Comparison of ENCODE assay signal across 27 cellular contexts in the genomic region with DNA sequence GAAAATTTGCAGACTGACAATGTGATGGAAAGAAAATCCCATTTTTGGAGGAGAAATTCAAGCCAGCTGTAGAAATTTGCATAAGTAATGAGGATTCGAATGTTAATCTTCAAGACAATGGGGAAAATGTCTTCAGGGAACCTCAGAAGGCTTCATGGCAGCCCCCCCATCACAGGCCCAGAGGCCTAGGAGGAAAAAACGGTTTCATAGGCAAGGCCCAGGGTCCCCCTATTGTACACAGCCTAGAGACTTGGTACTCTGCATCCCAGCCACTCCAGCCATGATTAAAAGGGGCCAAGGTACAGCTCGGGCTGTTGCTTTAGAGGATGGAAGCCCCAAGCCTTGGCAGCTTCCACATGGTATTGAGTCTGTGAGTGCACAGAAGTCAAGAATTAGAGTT.
"Had no signal": no experiment of that assay in that cellular context is flagged by ENCODE, and none has a peak within 500 bp of the region (broad histone marks: within the 10 kb centered on the region; RNA-seq: fewer than 3 reads in every experiment).

No MANE protein-coding gene starts in this region.

- H3K9ac ChIP-seq: neural progenitor cell, parathyroid adenoma had no signal

- H3K36me3 ChIP-seq: left ventricle myocardium inferior, neural progenitor cell, neutrophil, right atrium auricular region, right lobe of liver, suprapubic skin, thoracic aorta, tibial artery, vagina had no signal

- H3K27me3 Mint-ChIP-seq: naive B cell; progenitor cell of endocrine pancreas; stimulated activated naive CD8-positive, alpha-beta T cell treated with anti-CD3 and anti-CD28 coated beads, Interleukin-15, Interleukin-2, amounts not matched to agents 100 ng/mL and 50 ng/mL, for 24 hours; type B pancreatic cell had no signal

- H3K4me3 ChIP-seq: hepatocyte, left ventricle myocardium inferior, lung, neural progenitor cell, right atrium auricular region, right lobe of liver, smooth muscle cell, suprapubic skin, thoracic aorta, tibial artery, vagina had no signal

- H3K4me3 Mint-ChIP-seq: mesothelial cell of epicardium; natural killer cell; nephron progenitor cell; neural progenitor cell; stimulated activated naive CD8-positive, alpha-beta T cell treated with anti-CD3 and anti-CD28 coated beads, Interleukin-15, Interleukin-2, amounts not matched to agents 100 ng/mL and 50 ng/mL, for 24 hours; type B pancreatic cell had no signal

- H3K27ac Mint-ChIP-seq: mesothelial cell of epicardium; naive B cell; natural killer cell; nephron progenitor cell; neural progenitor cell; progenitor cell of endocrine pancreas; stimulated activated naive CD8-positive, alpha-beta T cell treated with anti-CD3 and anti-CD28 coated beads, Interleukin-15, Interleukin-2, amounts not matched to agents 100 ng/mL and 50 ng/mL, for 24 hours; type B pancreatic cell had no signal

- DNase-seq: islet precursor cell; left ventricle myocardium inferior; mesendoderm; naive B cell; natural killer cell; nephron progenitor cell; occipital lobe; right lobe of liver; stimulated activated CD4-positive, alpha-beta T cell treated with anti-CD3 and anti-CD28 coated beads, Interleukin-1b, Interleukin-23, amount 100 ng/mL, for 48 hours; stimulated activated CD4-positive, alpha-beta T cell treated with anti-CD3 and anti-CD28 coated beads, Interleukin-2, amount 100 ng/mL, for 48 hours; stimulated activated CD4-positive, alpha-beta T cell treated with anti-CD3 and anti-CD28 coated beads, Interleukin-4, amount 100 ng/mL, for 4 hours; stimulated activated naive CD4-positive, alpha-beta T cell; tibial artery had no signal

- H3K27ac ChIP-seq: hepatocyte, left ventricle myocardium inferior, neural progenitor cell, neutrophil, parathyroid adenoma, right atrium auricular region, right lobe of liver, suprapubic skin, thoracic aorta, tibial artery, vagina had no signal

- H2AFZ ChIP-seq: hepatocyte, neural progenitor cell, parathyroid adenoma had no signal

- H3K79me2 ChIP-seq: hepatocyte, parathyroid adenoma had no signal

- H3K27me3 ChIP-seq: hepatocyte, neural progenitor cell, neutrophil, right atrium auricular region, right lobe of liver, suprapubic skin, tibial artery, vagina had no signal

- H3K4me2 ChIP-seq: hepatocyte, neural progenitor cell, smooth muscle cell had no signal

- ATAC-seq: natural killer cell, right lobe of liver had no signal

- H3K4me1 Mint-ChIP-seq: mesothelial cell of epicardium, naive B cell, natural killer cell, nephron progenitor cell, neural progenitor cell had no signal

- H3K9me3 ChIP-seq: neutrophil had no signal

- H3K36me3 Mint-ChIP-seq: naive B cell, natural killer cell, type B pancreatic cell had no signal

- H3K4me1 ChIP-seq: left ventricle myocardium inferior, neural progenitor cell, parathyroid adenoma, right atrium auricular region, right lobe of liver, suprapubic skin, tibial artery, vagina had no signal
